Comparison of ENCODE assay signal across 16 cellular contexts in the genomic region with DNA sequence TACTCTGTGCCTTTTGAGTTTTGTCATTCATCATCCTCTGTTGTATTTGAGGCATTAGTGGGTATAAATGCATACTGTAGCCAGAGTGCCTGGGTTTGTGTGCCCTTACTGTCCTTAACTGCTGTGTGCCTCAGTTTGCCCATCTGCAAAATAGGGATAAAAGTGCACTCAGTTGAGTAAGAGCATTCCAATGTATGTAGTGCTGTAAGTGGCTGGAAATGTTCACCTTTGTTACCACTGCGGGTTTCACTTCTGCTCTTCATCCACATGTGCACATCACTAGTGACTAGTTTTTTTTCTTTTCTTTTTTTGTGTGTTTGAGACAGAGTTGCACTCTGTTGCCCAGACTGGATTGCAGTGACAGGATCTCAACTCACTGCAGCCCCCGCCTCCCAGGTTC. TPM values are rescaled to one million over a fixed set of nuclear protein-coding genes. Genes with fewer than 3 reads are reported as not detected.
DNase-seq lines count a peak whose midpoint lies in the region; ATAC-seq and TF ChIP-seq lines count a peak whose summit lies in the region.
"Had no signal": no experiment of that assay in that cellular context is flagged by ENCODE, and none has a peak within 500 bp of the region (broad histone marks: within the 10 kb centered on the region; RNA-seq: fewer than 3 reads in every experiment).

No MANE protein-coding gene starts in this region.

- TF ChIP-seq POLR2A in GM18505 (IDR thresholded peaks at IDR 0.05; ENCODE audit: borderline replicate concordance, extremely low read depth, insufficient read depth, insufficient read length) (no peak), esophagus muscularis mucosa (IDR thresholded peaks at IDR 0.05; ENCODE audit: low read depth) (no peak)

- DNase-seq in GM12864 (ENCODE audit: low read depth) (peak; percentile 31), NCI-H510A (lab: John Stamatoyannopoulos, UW) (no peak), T-helper 1 cell (no peak), esophagus muscularis mucosa (ENCODE audit: extremely low spot score) (no peak)
- DNase-seq: DMS79; effector memory CD4-positive, alpha-beta T cell; HFFc6; islet precursor cell; NCI-H82 had no signal

- intact Hi-C loops in esophagus muscularis mucosa (cut with DNase I) = no loop called here

- H3K27me3 ChIP-seq in esophagus muscularis mucosa = no peaks in the 10 kb centered on the region
- H3K27me3 ChIP-seq: gastroesophageal sphincter had no signal

- H3K4me3 ChIP-seq in GM12864 (ENCODE audit: low read depth, low read length) (no peak overlapping the region), esophagus muscularis mucosa (no peak overlapping the region)
- H3K4me3 ChIP-seq: gastroesophageal sphincter, SK-N-MC had no signal

- peak; percentile 64 for ATAC-seq in GM19351 (IDR thresholded peaks at IDR 0.05; ENCODE audit: unreplicated experiment)
- ATAC-seq in HG02759 (IDR thresholded peaks at IDR 0.05; ENCODE audit: unreplicated experiment) = peak; percentile 71
- peak; percentile 66 for ATAC-seq in HG03571 (IDR thresholded peaks at IDR 0.05; ENCODE audit: unreplicated experiment)
- no peak for ATAC-seq in GM18505 (IDR thresholded peaks at IDR 0.05; ENCODE audit: unreplicated experiment)
- ATAC-seq: activated T-helper 17 cell treated with anti-CD3 and anti-CD28 coated beads, Interleukin-2, amount 50 U/mL, for 72 hours; gastroesophageal sphincter had no signal

- TF ChIP-seq EP300 in esophagus muscularis mucosa (IDR thresholded peaks at IDR 0.05) = no peak

- H3K36me3 ChIP-seq in esophagus muscularis mucosa = peaks cover 48 to 94% (median 72%) of the 10 kb centered on the region in 4 donors

- H3K4me1 ChIP-seq in esophagus muscularis mucosa = no peaks in the 10 kb centered on the region
- H3K4me1 ChIP-seq: gastroesophageal sphincter had no signal

- WGBS in esophagus muscularis mucosa = 93% methylated on average over 2 of the region's 2 CpGs

- H3K9me3 ChIP-seq in esophagus muscularis mucosa = no peaks in the 10 kb centered on the region
- H3K9me3 ChIP-seq: gastroesophageal sphincter had no signal

- H3K27ac ChIP-seq in esophagus muscularis mucosa (replicated peaks in 1 of 4) = no peak overlapping the region
- H3K27ac ChIP-seq: gastroesophageal sphincter, SK-N-MC had no signal

- TF ChIP-seq CTCF in GM12864 (IDR thresholded peaks at IDR 0.05; ENCODE audit: low read depth, low read length, missing control alignments) = no peak
- TF ChIP-seq CTCF in esophagus muscularis mucosa (IDR thresholded peaks at IDR 0.05) = no peak

RNA-seq across cellular contexts. Expression of gene PLEKHB2, which starts 39.9 kb away (rescaled TPM):
- total RNA-seq in esophagus muscularis mucosa = 10 to 100 TPM; 40.4 to 52.9 (median 44.7) TPM

RNA-seq across cellular contexts. Expression of gene FAM168B, which starts 51.8 kb away (rescaled TPM):
- total RNA-seq in esophagus muscularis mucosa = 100 to 1,000 TPM; 155 to 193 (median 182) TPM
